Comparison of ENCODE assay signal across 8 cellular contexts in the genomic region with DNA sequence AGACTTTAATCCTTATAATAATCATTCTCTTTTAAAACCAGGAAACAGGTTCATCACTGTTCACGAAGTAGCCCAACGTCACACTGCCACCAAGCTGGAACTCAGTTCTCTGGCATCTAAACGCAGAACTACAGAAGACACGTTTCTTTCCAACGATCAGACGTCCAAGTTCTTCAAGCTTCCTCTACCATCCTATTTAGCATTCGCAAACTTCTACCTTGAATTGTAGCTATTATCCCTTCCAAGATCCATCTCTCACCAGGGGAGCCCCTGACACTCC.
DNase-seq lines count a peak whose midpoint lies in the region; ATAC-seq and TF ChIP-seq lines count a peak whose summit lies in the region.

No MANE protein-coding gene starts in this region.

- H3K4me2 ChIP-seq in KMS-11 = peak overlapping the region; percentile 80

- no peak for TF ChIP-seq POLR2A in erythroblast (IDR thresholded peaks at IDR 0.05; ENCODE audit: low read length)

- no peaks in the 10 kb centered on the region; the same call in 1 of the 2 replicates for H4K20me1 ChIP-seq in KMS-11 (ENCODE audit: insufficient read depth)

- peak overlapping the region; percentile 77 for H3K27ac ChIP-seq in KMS-11

- no peaks in the 10 kb centered on the region for H3K9me3 ChIP-seq in mucosa of stomach (ENCODE audit: control insufficient read depth, low read length)

- DNase-seq in NCI-H2107 treated with DMSO at 0.1 percent for 48 hours (lab: John Stamatoyannopoulos, UW; ENCODE audit: unreplicated experiment) (peak; percentile 3), NCI-H2107 (lab: John Stamatoyannopoulos, UW) (no peak), erythroblast (lab: John Stamatoyannopoulos, UW) (peak; percentile 57 to 63), iPS-NIHi11 (ENCODE audit: low spot score) (no peak)

- H3K36me3 ChIP-seq in KMS-11 (ENCODE audit: insufficient read depth) (no peaks in the 10 kb centered on the region), mucosa of stomach (ENCODE audit: control insufficient read depth, insufficient read depth, low read length) (no peaks in the 10 kb centered on the region)

- peak; percentile 27 for ATAC-seq in GM21717 (IDR thresholded peaks at IDR 0.05; ENCODE audit: unreplicated experiment)

- H3K4me3 ChIP-seq in KMS-11 (IDR thresholded peaks at IDR 0.05; ENCODE audit: insufficient read depth, low read depth, low read length) (peak overlapping the region; percentile 81), WI38 (ENCODE audit: low read depth, low read length) (peak overlapping the region; percentile 67), mucosa of stomach (ENCODE audit: low read length) (peak overlapping the region; percentile 82)

- peaks cover 15% of the 10 kb centered on the region; the same call in 1 of the 2 replicates for H3K79me2 ChIP-seq in KMS-11 (ENCODE audit: insufficient read depth, low read depth)

- 0 out of 2 replicates have a peak, but pooled peaks have one; percentile 16 for TF ChIP-seq CTCF in KMS-11 (conservative IDR thresholded peaks at IDR 0.05; ENCODE audit: low read depth, low read length)
- TF ChIP-seq CTCF in WI38 (IDR thresholded peaks at IDR 0.05; ENCODE audit: low read depth, low read length) = no peak

- H3K27me3 ChIP-seq in KMS-11 (ENCODE audit: insufficient read depth, low read depth) = no peaks in the 10 kb centered on the region
- H3K27me3 ChIP-seq in mucosa of stomach (ENCODE audit: control insufficient read depth, insufficient read depth, low read length) = no peaks in the 10 kb centered on the region

- peak overlapping the region; percentile 82 for H3K9ac ChIP-seq in KMS-11
- peak overlapping the region; percentile 81 for H3K9ac ChIP-seq in mucosa of stomach (ENCODE audit: low read length)

- peaks cover 28% of the 10 kb centered on the region for H3K4me1 ChIP-seq in KMS-11 (ENCODE audit: low read depth, poor library complexity, severe bottlenecking)
- H3K4me1 ChIP-seq in mucosa of stomach (ENCODE audit: control insufficient read depth, insufficient read depth, low read length) = peaks cover 5% of the 10 kb centered on the region

- H2AFZ ChIP-seq in KMS-11 (ENCODE audit: low read depth) = peak overlapping the region; percentile 80

Comparison
In these comparisons a context has a peak if more than half of its experiments do, and no peak if none do; other contexts are left out.
1. DNase-seq: peak in NCI-H2107 treated with DMSO at 0.1 percent for 48 hours (single experiment) and erythroblast (2 of 2); none in NCI-H2107 (single experiment) and iPS-NIHi11 (single experiment).
2. Peak in every context shown above with its lines, with median percentiles within 50 percentile points of each other: H3K4me3 ChIP-seq.